Comparison of ENCODE assay signal across 27 cellular contexts in the genomic region with DNA sequence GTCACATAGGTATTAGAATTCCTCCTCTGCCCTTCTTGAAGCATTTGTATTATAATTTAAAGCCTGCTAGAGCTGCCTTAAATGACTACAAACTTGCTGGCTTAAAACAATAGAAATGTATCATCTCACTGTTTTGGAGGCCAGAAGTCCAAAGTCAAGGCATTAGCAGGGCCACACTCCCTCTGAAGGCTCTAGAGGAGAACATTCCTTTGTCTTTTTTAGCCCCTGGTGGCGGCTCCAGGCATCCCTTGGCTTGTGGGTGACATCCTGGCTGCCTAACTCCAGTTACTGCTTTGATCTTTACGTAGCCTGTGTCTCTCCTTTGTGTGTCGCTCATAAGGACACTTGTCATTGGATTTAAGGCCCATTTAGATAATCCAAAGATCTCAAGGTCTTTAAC.
DNase-seq lines count a peak whose midpoint lies in the region; FAIRE-seq and TF ChIP-seq lines count a peak whose summit lies in the region.
"Had no signal": no experiment of that assay in that cellular context is flagged by ENCODE, and none has a peak within 500 bp of the region (broad histone marks: within the 10 kb centered on the region; RNA-seq: fewer than 3 reads in every experiment).

No MANE protein-coding gene starts in this region.

- H3K36me3 Mint-ChIP-seq in MCF 10A (ENCODE audit: insufficient read depth, unreplicated experiment): no peaks in the 10 kb centered on the region
- H3K36me3 Mint-ChIP-seq in type B pancreatic cell: no peaks in the 10 kb centered on the region
- H3K36me3 Mint-ChIP-seq: activated naive CD4-positive, alpha-beta T cell treated with anti-CD3 and anti-CD28 coated beads, Interleukin-2, amount 50 U/mL, for 24 hours; CD8-positive, alpha-beta memory T cell; natural killer cell had no signal

- H3K27me3 ChIP-seq in breast epithelium (no peaks in the 10 kb centered on the region), NT2/D1 (ENCODE audit: insufficient read depth, insufficient read length) (no peaks in the 10 kb centered on the region)
- H3K27me3 ChIP-seq: colonic mucosa, hepatocyte, uterus had no signal

- H3K4me3 ChIP-seq in breast epithelium (no peak overlapping the region), NT2/D1 (ENCODE audit: insufficient read length, low read depth) (no peak overlapping the region), fibroblast of pulmonary artery (replicated peaks; ENCODE audit: low read depth, low read length) (no peak overlapping the region)
- H3K4me3 ChIP-seq: colonic mucosa, hepatocyte, uterus had no signal

- H3K9me3 ChIP-seq in breast epithelium (peaks cover 0 to 3% of the 10 kb centered on the region in 2 donors), NT2/D1 (ENCODE audit: insufficient read depth, low read length) (no peaks in the 10 kb centered on the region)
- H3K9me3 ChIP-seq: colonic mucosa, uterus had no signal

- H3K4me3 Mint-ChIP-seq in MCF 10A (ENCODE audit: unreplicated experiment) (no peak overlapping the region), type B pancreatic cell (no peak overlapping the region)
- H3K4me3 Mint-ChIP-seq: activated naive CD4-positive, alpha-beta T cell treated with anti-CD3 and anti-CD28 coated beads, Interleukin-2, amount 50 U/mL, for 24 hours; activated T-cell treated with anti-CD3 and anti-CD28 coated beads, Interleukin-2, amount 50 U/mL, for 72 hours; CD8-positive, alpha-beta memory T cell; natural killer cell had no signal

- H3K27ac ChIP-seq in breast epithelium: no peak overlapping the region
- H3K27ac ChIP-seq: colonic mucosa, hepatocyte, uterus had no signal

- intact Hi-C loops in MCF 10A (cut with micrococcal nuclease) (no loop called here), breast epithelium (cut with DNase I; ENCODE audit: low total_unique reads) (no loop called here)

- FAIRE-seq in HTR-8/SVneo (lab: Jason Lieb, UNC): no peak
- FAIRE-seq: A204.1, astrocyte, endometrium had no signal

- no peaks in the 10 kb centered on the region for H3K4me1 ChIP-seq in breast epithelium
- no peaks in the 10 kb centered on the region for H3K4me1 ChIP-seq in NT2/D1 (ENCODE audit: insufficient read depth, insufficient read length)
- H3K4me1 ChIP-seq: colonic mucosa, uterus had no signal

- POLR2A ChIA-PET in MCF 10A (lab: Yijun Ruan, JAX): no interaction called here

- CTCF ChIA-PET in MCF 10A (lab: Yijun Ruan, JAX): no interaction called here

- BruUV-seq in MCF 10A (replicated peaks; lab: Mats Ljungman, UMichigan): no TSS peak

- H3K36me3 ChIP-seq in breast epithelium (no peaks in the 10 kb centered on the region), NT2/D1 (ENCODE audit: insufficient read depth, insufficient read length, low read length) (no peaks in the 10 kb centered on the region)
- H3K36me3 ChIP-seq: colonic mucosa, uterus had no signal

- H3K9ac ChIP-seq in NT2/D1 (ENCODE audit: insufficient read length, low read depth): no peak overlapping the region

- no peak for TF ChIP-seq CTCF in MCF 10A (IDR thresholded peaks at IDR 0.05; ENCODE audit: unreplicated experiment)
- no peak for TF ChIP-seq CTCF in breast epithelium (IDR thresholded peaks at IDR 0.05)
- peak; percentile 12 for TF ChIP-seq CTCF in fibroblast of pulmonary artery (IDR thresholded peaks at IDR 0.05; ENCODE audit: low read length, missing control alignments)
- peak; percentile 59 for TF ChIP-seq CTCF in type B pancreatic cell (conservative IDR thresholded peaks at IDR 0.05)

- no peaks in the 10 kb centered on the region for H3K27me3 Mint-ChIP-seq in MCF 10A (ENCODE audit: insufficient read depth, unreplicated experiment)
- peaks cover 14% of the 10 kb centered on the region for H3K27me3 Mint-ChIP-seq in type B pancreatic cell
- H3K27me3 Mint-ChIP-seq: activated naive CD4-positive, alpha-beta T cell treated with anti-CD3 and anti-CD28 coated beads, Interleukin-2, amount 50 U/mL, for 24 hours; CD8-positive, alpha-beta memory T cell had no signal

- TF ChIP-seq POLR2A in breast epithelium (IDR thresholded peaks at IDR 0.05): no peak

- peak; percentile 5 for DNase-seq in MCF 10A (ENCODE audit: unreplicated experiment)
- no peak for DNase-seq in breast epithelium (ENCODE audit: low spot score in 2 of 2)
- DNase-seq in NT2/D1 (ENCODE audit: low read depth, low spot score): peak; percentile 35
- DNase-seq in fibroblast of pulmonary artery (ENCODE audit: low read depth): no peak
- DNase-seq in type B pancreatic cell (ENCODE audit: extremely low spot score, unreplicated experiment): no peak
- no peak for DNase-seq in T-helper 2 cell
- DNase-seq in HTR-8/SVneo (ENCODE audit: insufficient read length, low spot score): no peak
- no peak for DNase-seq in ureter (ENCODE audit: low spot score)
- DNase-seq: activated CD4-positive, CD25-positive, alpha-beta regulatory T cell treated with anti-CD3 and anti-CD28 coated beads, Interleukin-2, amount 50 U/mL, for 72 hours; activated CD8-positive, alpha-beta memory T cell treated with anti-CD3 and anti-CD28 coated beads for 24 hours; activated T-cell treated with anti-CD3 and anti-CD28 coated beads, Interleukin-2, amount 50 U/mL, for 72 hours; CD8-positive, alpha-beta memory T cell; colonic mucosa; EL; foreskin fibroblast; mesenchymal stem cell; natural killer cell; NCI-H1436; stimulated activated CD4-positive, alpha-beta T cell treated with anti-CD3 and anti-CD28 coated beads, Interleukin-12 subunit alpha, Interleukin-12 subunit beta, amount 100 ng/mL, for 4 hours; substantia nigra; T-helper 9 cell; uterus had no signal

- no peak overlapping the region for H3K27ac Mint-ChIP-seq in MCF 10A (ENCODE audit: low read depth, unreplicated experiment)
- H3K27ac Mint-ChIP-seq in type B pancreatic cell: no peak overlapping the region
- H3K27ac Mint-ChIP-seq: activated naive CD4-positive, alpha-beta T cell treated with anti-CD3 and anti-CD28 coated beads, Interleukin-2, amount 50 U/mL, for 24 hours; activated T-cell treated with anti-CD3 and anti-CD28 coated beads, Interleukin-2, amount 50 U/mL, for 72 hours; CD8-positive, alpha-beta memory T cell; natural killer cell had no signal

- H3K9me3 Mint-ChIP-seq in MCF 10A (ENCODE audit: unreplicated experiment) (no peaks in the 10 kb centered on the region), type B pancreatic cell (peaks cover 3% of the 10 kb centered on the region)

- H3K4me1 Mint-ChIP-seq in MCF 10A (ENCODE audit: insufficient read depth, unreplicated experiment) (no peaks in the 10 kb centered on the region), type B pancreatic cell (ENCODE audit: unreplicated experiment) (no peaks in the 10 kb centered on the region)
- H3K4me1 Mint-ChIP-seq: activated naive CD4-positive, alpha-beta T cell treated with anti-CD3 and anti-CD28 coated beads, Interleukin-2, amount 50 U/mL, for 24 hours; CD8-positive, alpha-beta memory T cell; natural killer cell had no signal

Comparison
In these comparisons a context has a peak if more than half of its experiments do, and no peak if none do; other contexts are left out.
1. DNase-seq: peak in MCF 10A (single experiment) and NT2/D1 (single experiment); none in breast epithelium (0 of 2), fibroblast of pulmonary artery (single experiment), type B pancreatic cell (single experiment), T-helper 2 cell (0 of 5), HTR-8/SVneo (single experiment) and ureter (single experiment).
2. CTCF ChIP-seq: peak in fibroblast of pulmonary artery (single experiment) and type B pancreatic cell (single experiment); none in MCF 10A (single experiment) and breast epithelium (0 of 3).